In genomic region chr10:88849224-88849623, GRCh38 we compare ENCODE assay signal across 14 cellular contexts. TPM values are rescaled to one million over a fixed set of nuclear protein-coding genes. Genes with fewer than 3 reads are reported as not detected.
DNase-seq lines count a peak whose midpoint lies in the region; ATAC-seq, FAIRE-seq and TF ChIP-seq lines count a peak whose summit lies in the region.
"Had no signal": no experiment of that assay in that cellular context is flagged by ENCODE, and none has a peak within 500 bp of the region (broad histone marks: within the 10 kb centered on the region; RNA-seq: fewer than 3 reads in every experiment).

No MANE protein-coding gene starts in this region.

- TF ChIP-seq POLR2A in H54 (IDR thresholded peaks at IDR 0.05; ENCODE audit: low read depth, low read length) (no peak), prostate gland (IDR thresholded peaks at IDR 0.05) (no peak)

- TF ChIP-seq CTCF in prostate gland (IDR thresholded peaks at IDR 0.05) (no peak), heart right ventricle (IDR thresholded peaks at IDR 0.05) (no peak)

- 75% methylated on average over 1 of the region's 1 CpG for WGBS in prostate gland
- 92 to 96% methylated on average over 1 of the region's 1 CpG for WGBS in heart right ventricle, 2 donors

- intact Hi-C loops in prostate gland (cut with DNase I), result no loop called here
- intact Hi-C loops in heart right ventricle (cut with DNase I), result loop anchor here in 1 of 10 donors (10.0 kb wide), 1 partner anchor 146 kb away; the partner anchor contains the start of gene FAS

- H3K9me3 ChIP-seq in prostate gland (no peaks in the 10 kb centered on the region), heart right ventricle (peaks cover 0 to 5% (median 0%) of the 10 kb centered on the region in 11 donors)

- DNase-seq in AG20443 (ENCODE audit: low spot score) (peak; percentile 30), H54 (ENCODE audit: insufficient read length, low spot score) (no peak), amniotic stem cell (lab: John Stamatoyannopoulos, UW) (peak; percentile 17), iris pigment epithelial cell (ENCODE audit: low read depth) (peak; percentile 81), cortex of kidney (lab: John Stamatoyannopoulos, UW) (no peak), NCI-H1694 treated with DMSO at 0.1 percent for 48 hours (lab: John Stamatoyannopoulos, UW) (no peak), prostate gland (ENCODE audit: low spot score) (no peak), heart right ventricle (no peak)
- DNase-seq: CD8-positive, alpha-beta T cell; retina; substantia nigra; T1000 had no signal

- ATAC-seq in heart right ventricle, result no peak
- ATAC-seq: CD8-positive, alpha-beta T cell had no signal

- no peak overlapping the region for H3K27ac ChIP-seq in prostate gland
- H3K27ac ChIP-seq in heart right ventricle, result no peak overlapping the region
- H3K27ac ChIP-seq: cardiac muscle cell had no signal

- H3K36me3 ChIP-seq in prostate gland (no peaks in the 10 kb centered on the region), heart right ventricle (no peaks in the 10 kb centered on the region)
- H3K36me3 ChIP-seq: cardiac muscle cell had no signal

- H3K4me1 ChIP-seq in prostate gland (replicated peaks) (peaks cover 2% of the 10 kb centered on the region), heart right ventricle (peaks cover 0 to 63% (median 5%) of the 10 kb centered on the region in 9 donors)

- H3K4me3 ChIP-seq in prostate gland (no peak overlapping the region), heart right ventricle (peak overlapping the region in 1 of 10 donors; percentile 23)
- H3K4me3 ChIP-seq: cardiac muscle cell had no signal

- H3K27me3 ChIP-seq in prostate gland (replicated peaks; ENCODE audit: insufficient read depth) (no peaks in the 10 kb centered on the region), heart right ventricle (peaks cover 0 to 4% (median 0%) of the 10 kb centered on the region in 7 donors)
- H3K27me3 ChIP-seq: cardiac muscle cell had no signal

- FAIRE-seq in H54 (lab: Jason Lieb, UNC), result peak; percentile 92

RNA-seq across cellular contexts. Expression of gene ANKRD22, which starts 2.4 kb away (rescaled TPM):
- total RNA-seq in prostate gland (1 to 10 TPM; 2.8 to 3.1 TPM), heart right ventricle (1 to 10 TPM in 1 of 10 donors, under 1 TPM in 2, not detected in 7; 0.14 to 4.9 (median 0.17) TPM)
- polyA plus RNA-seq in heart right ventricle, result under 1 TPM in 1 of 2 donors, not detected in 1; 0.12 TPM
- total RNA-seq: cardiac muscle cell; CD8-positive, alpha-beta T cell had no signal
- polyA plus RNA-seq: cardiac muscle cell had no signal

RNA-seq across cellular contexts. Expression of gene STAMBPL1, which starts 30.8 kb away (rescaled TPM):
- 1 to 10 TPM; 3.6 to 5.8 TPM for total RNA-seq in prostate gland
- 1 to 10 TPM; 1.9 to 3.3 (median 2.7) TPM for total RNA-seq in heart right ventricle
- polyA plus RNA-seq in heart right ventricle, result 1 to 10 TPM in 1 of 2 donors, under 1 TPM in 1; 0.94 to 2.6 TPM

RNA-seq across cellular contexts. Expression of gene LIPM, which starts 46.7 kb away (rescaled TPM):
- not detected for total RNA-seq in prostate gland
- not detected for total RNA-seq in heart right ventricle
- not detected for polyA plus RNA-seq in heart right ventricle
- total RNA-seq: cardiac muscle cell; CD8-positive, alpha-beta T cell; mucosa of gallbladder had no signal
- polyA plus RNA-seq: cardiac muscle cell had no signal

Comparison
In these comparisons a context has a peak if more than half of its experiments do, and no peak if none do; other contexts are left out.
1. DNase-seq: peak in AG20443 (single experiment), amniotic stem cell (single experiment) and iris pigment epithelial cell (single experiment); none in H54 (single experiment), cortex of kidney (single experiment), NCI-H1694 treated with DMSO at 0.1 percent for 48 hours (single experiment), prostate gland (single experiment) and heart right ventricle (0 of 2).